In the genomic region with DNA sequence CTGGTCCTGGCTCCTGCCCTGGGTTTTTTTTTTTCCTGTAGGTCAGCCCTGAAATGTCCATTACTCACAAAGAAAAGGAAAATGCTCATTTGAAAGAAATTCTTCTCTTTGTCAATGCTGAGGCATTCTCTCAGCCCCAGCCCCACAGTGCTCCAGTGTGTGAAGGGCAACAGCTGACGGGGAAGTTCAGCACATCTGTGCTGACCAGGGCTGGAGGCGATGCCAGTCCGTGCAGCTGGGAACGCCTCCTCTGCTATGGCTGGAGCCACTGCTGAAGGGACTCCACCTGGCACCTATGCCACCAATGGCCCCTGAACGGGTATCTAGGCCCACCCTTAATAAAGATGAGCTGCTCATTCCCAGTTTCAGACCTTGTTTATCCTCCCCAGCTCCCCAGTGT, we compare ENCODE assay signal across 27 cellular contexts.
"Had no signal": no experiment of that assay in that cellular context is flagged by ENCODE, and none has a peak within 500 bp of the region (broad histone marks: within the 10 kb centered on the region; RNA-seq: fewer than 3 reads in every experiment).

No MANE protein-coding gene starts in this region.

- H2AFZ ChIP-seq: hepatocyte had no signal

- H3K27me3 ChIP-seq: sigmoid colon, thyroid gland, upper lobe of left lung, vagina had no signal

- ATAC-seq: activated CD8-positive, alpha-beta memory T cell treated with anti-CD3 and anti-CD28 coated beads, Interleukin-2, amount 10 ng/mL, durations not matched to agents 7 days and 5 days; activated CD8-positive, alpha-beta T cell treated with anti-CD3 and anti-CD28 coated beads, Interleukin-2, amount 10 ng/mL, durations not matched to agents 7 days and 5 days; activated naive CD4-positive, alpha-beta T cell treated with anti-CD3 and anti-CD28 coated beads, Interleukin-2, amount 50 U/mL, for 72 hours; foreskin keratinocyte; naive thymus-derived CD8-positive, alpha-beta T cell; T-cell had no signal

- H3K9me3 ChIP-seq: breast epithelium, esophagus muscularis mucosa, sigmoid colon, thyroid gland, upper lobe of left lung, vagina had no signal

- H3K4me1 ChIP-seq: breast epithelium, foreskin keratinocyte, stomach, thyroid gland, upper lobe of left lung, vagina had no signal

- H3K79me2 ChIP-seq: hepatocyte had no signal

- DNase-seq: activated B cell treated with CpG ODN at 0.5 μM for 24 hours; activated CD4-positive, alpha-beta T cell treated with anti-CD3 and anti-CD28 coated beads, Interleukin-2, amount 50 U/mL, for 1 hour; activated CD8-positive, alpha-beta memory T cell treated with anti-CD3 and anti-CD28 coated beads, Interleukin-2, amount 10 ng/mL, durations not matched to agents 7 days and 5 days; activated CD8-positive, alpha-beta T cell treated with anti-CD3 and anti-CD28 coated beads, Interleukin-2, amount 10 ng/mL, durations not matched to agents 7 days and 5 days; activated naive CD4-positive, alpha-beta T cell; activated T-cell treated with anti-CD3 and anti-CD28 coated beads, Interleukin-2, amount 50 U/mL, for 48 hours; dermis blood vessel endothelial cell; effector CD4-positive, alpha-beta T cell; foreskin keratinocyte; islet precursor cell; mammary epithelial cell; midbrain; naive thymus-derived CD8-positive, alpha-beta T cell; posterior cingulate gyrus; sigmoid colon; stimulated activated CD4-positive, alpha-beta T cell treated with anti-CD3 and anti-CD28 coated beads, Interleukin-15, amount 100 ng/mL, for 24 hours; stimulated activated CD4-positive, alpha-beta T cell treated with anti-CD3 and anti-CD28 coated beads, Interleukin-2, amount 100 ng/mL, for 24 hours; stimulated activated naive B cell treated with anti-CD40 and anti-IgM and Interleukin-4, amounts not matched to agents 10 μg/mL and 1 μg/mL and 100 μg/mL, for 72 hours; stomach; T-cell; thyroid gland had no signal

- H3K36me3 ChIP-seq: breast epithelium, stomach, thyroid gland, upper lobe of left lung, vagina had no signal

- H3K4me3 ChIP-seq: breast epithelium, esophagus muscularis mucosa, hepatocyte, sigmoid colon, stomach, thyroid gland, upper lobe of left lung, vagina had no signal

- H3K4me2 ChIP-seq: hepatocyte had no signal

- H3K27ac ChIP-seq: breast epithelium, esophagus muscularis mucosa, foreskin keratinocyte, hepatocyte, sigmoid colon, stomach, thyroid gland, upper lobe of left lung, vagina had no signal
